Comparison of ENCODE assay signal across 7 cellular contexts in genomic region chrX:11759172-11759460, GRCh38.
DNase-seq lines count a peak whose midpoint lies in the region; TF ChIP-seq lines count a peak whose summit lies in the region.

No MANE protein-coding gene starts in this region.

- H3K27me3 ChIP-seq in HL-60 (ENCODE audit: insufficient read depth, poor library complexity, severe bottlenecking), result no peaks in the 10 kb centered on the region
- peaks cover 0 to 3% (median 2%) of the 10 kb centered on the region in 5 donors for H3K27me3 ChIP-seq in subcutaneous abdominal adipose tissue (ENCODE audit: control insufficient read depth in 5 of 5, insufficient read depth in 4 of 5, low read length in 5 of 5)

- peaks cover 32% of the 10 kb centered on the region for H3K4me1 Mint-ChIP-seq in activated naive CD8-positive, alpha-beta T cell (ENCODE audit: low read depth)

- H3K27ac Mint-ChIP-seq in activated naive CD8-positive, alpha-beta T cell, result peak overlapping the region; percentile 99

- no peak for TF ChIP-seq CTCF in HL-60 (IDR thresholded peaks at IDR 0.05; ENCODE audit: insufficient read depth, low read length)

- DNase-seq in HL-60 (ENCODE audit: low read depth in 1 of 2, low spot score in 1 of 2) (no peak), iris pigment epithelial cell (ENCODE audit: low read depth) (peak; percentile 2), OCI-M1 (lab: John Stamatoyannopoulos, UW) (no peak), COLO668 (lab: John Stamatoyannopoulos, UW; ENCODE audit: unreplicated experiment) (no peak), 8988T (no peak)

- H3K4me3 ChIP-seq in HL-60 (replicated peaks; ENCODE audit: insufficient read depth, low read length) (peak overlapping the region; percentile 75), subcutaneous abdominal adipose tissue (ENCODE audit: low read depth in 1 of 5, low read length in 5 of 5) (peak overlapping the region; percentile 65 to 80 (median 74))

- H3K36me3 ChIP-seq in subcutaneous abdominal adipose tissue (ENCODE audit: control insufficient read depth in 5 of 5, insufficient read depth in 5 of 5, low read length in 5 of 5), result peaks cover 4 to 21% (median 19%) of the 10 kb centered on the region in 5 donors

- peak overlapping the region in 3 of 5 donors; percentile 52 to 72 (median 65) for H3K9ac ChIP-seq in subcutaneous abdominal adipose tissue (ENCODE audit: low read length in 5 of 5)

- no peaks in the 10 kb centered on the region for H3K9me3 Mint-ChIP-seq in activated naive CD8-positive, alpha-beta T cell (ENCODE audit: low read depth)

- H3K4me3 Mint-ChIP-seq in activated naive CD8-positive, alpha-beta T cell, result peak overlapping the region; percentile 97

- H3K27ac ChIP-seq in HL-60 (replicated peaks), result peak overlapping the region; percentile 88
- peak overlapping the region; percentile 81 for H3K27ac ChIP-seq in subcutaneous abdominal adipose tissue (ENCODE audit: low read depth, low read length)

- no peaks in the 10 kb centered on the region for H3K9me3 ChIP-seq in subcutaneous abdominal adipose tissue (ENCODE audit: control insufficient read depth in 5 of 5, low read length in 5 of 5)

- H3K27me3 Mint-ChIP-seq in activated naive CD8-positive, alpha-beta T cell, result no peaks in the 10 kb centered on the region

- peaks cover 0 to 15% (median 13%) of the 10 kb centered on the region in 5 donors for H3K4me1 ChIP-seq in subcutaneous abdominal adipose tissue (ENCODE audit: control insufficient read depth in 5 of 5, insufficient read depth in 5 of 5, low read length in 5 of 5)

- peaks cover 16% of the 10 kb centered on the region for H3K36me3 Mint-ChIP-seq in activated naive CD8-positive, alpha-beta T cell
